ENCODE assay signal across 8 cellular contexts in genomic region chr3:63961891-63962290, GRCh38. TPM values are rescaled to one million over a fixed set of nuclear protein-coding genes. Genes with fewer than 3 reads are reported as not detected.
A peak's percentile ranks its signal among the peaks of the same experiment; 100 is the strongest.
DNase-seq lines count a peak whose midpoint lies in the region; ATAC-seq, FAIRE-seq and TF ChIP-seq lines count a peak whose summit lies in the region.

No MANE protein-coding gene starts in this region.

- H3K4me3 ChIP-seq in AG04450 (ENCODE audit: low read depth, low read length) (no peak overlapping the region), astrocyte of the cerebellum (ENCODE audit: low read depth, low read length) (no peak overlapping the region), aorta (ENCODE audit: low read length in 2 of 2) (no peak overlapping the region)

- H3K4me1 ChIP-seq in aorta (ENCODE audit: control insufficient read depth in 1 of 2, insufficient read depth in 2 of 2, low read length in 2 of 2) = peaks cover 1 to 8% of the 10 kb centered on the region in 2 donors

- CTCF ChIA-PET in AG04450 (lab: Charles Lee) = interaction anchor here (0.6 to 9.0 kb wide), 17 partner anchors 9 to 612 kb away, joined by 3 to 75 read pairs (median 4); no protein-coding TSS in a partner anchor

- H3K27me3 ChIP-seq in AG04450 (ENCODE audit: control insufficient read depth, insufficient read depth, low read length) = no peaks in the 10 kb centered on the region
- H3K27me3 ChIP-seq in aorta (ENCODE audit: control insufficient read depth in 1 of 2, insufficient read depth in 2 of 2, low read length in 1 of 2) = no peaks in the 10 kb centered on the region

- H3K27ac ChIP-seq in AG04450 (ENCODE audit: low read depth, low read length) (no peak overlapping the region), aorta (ENCODE audit: low read depth in 1 of 2, low read length in 2 of 2) (no peak overlapping the region)

- intact Hi-C loops in aorta (cut with DNase I) = no loop called here

- no peak for TF ChIP-seq POLR2A in GM12892 (IDR thresholded peaks at IDR 0.05; ENCODE audit: low read depth, low read length)

- peak; percentile 74 for ATAC-seq in HG02642 (IDR thresholded peaks at IDR 0.05; ENCODE audit: poor library complexity, unreplicated experiment)
- ATAC-seq in left lobe of liver = peak; percentile 92
- ATAC-seq in aorta (ENCODE audit: low FRiP score) = peak; percentile 64

- WGBS in aorta, 2 donors = 9% methylated on average over 2 of the region's 2 CpGs

- peak; percentile 36 for FAIRE-seq in GM12892 (lab: Jason Lieb, UNC)

- DNase-seq in AG04450 (ENCODE audit: low read depth, low spot score) = no peak
- DNase-seq in GM12892 (ENCODE audit: insufficient read length) = no peak
- peak; percentile 13 to 70 (median 20) for DNase-seq in NCI-H1417 (lab: John Stamatoyannopoulos, UW)
- no peak for DNase-seq in astrocyte of the cerebellum (ENCODE audit: low read depth)
- DNase-seq in left lobe of liver (ENCODE audit: low spot score) = no peak
- no peak for DNase-seq in aorta
- no peak for DNase-seq in activated naive CD4-positive, alpha-beta T cell treated with Interleukin-2 at 50 U/mL for 16 hours

- POLR2A ChIA-PET in AG04450 (lab: Yijun Ruan, JAX) = no interaction called here

- in situ Hi-C loops in astrocyte of the cerebellum (cut with HindIII; ENCODE audit: low sequenced_read_pairs) = no loop called here

- TF ChIP-seq CTCF in AG04450 (IDR thresholded peaks at IDR 0.05; ENCODE audit: low read depth, low read length) (peak; percentile 76), astrocyte of the cerebellum (IDR thresholded peaks at IDR 0.05; ENCODE audit: low read depth, low read length, missing control alignments) (peak; percentile 61)

- H3K36me3 ChIP-seq in aorta (ENCODE audit: control insufficient read depth in 1 of 2, insufficient read depth in 2 of 2, low read length in 1 of 2) = no peaks in the 10 kb centered on the region

- H3K9me3 ChIP-seq in AG04450 (ENCODE audit: control insufficient read depth, insufficient read depth, low read length) (no peaks in the 10 kb centered on the region), aorta (ENCODE audit: control insufficient read depth, low read length) (no peaks in the 10 kb centered on the region)

RNA-seq across cellular contexts. Expression of gene SCAANT1, which starts 49.7 kb away (rescaled TPM):
- not detected in 2 replicates for polyA plus RNA-seq in AG04450 (2011; rRNA removed)
- not detected in 2 replicates for polyA minus RNA-seq in AG04450 (2011; rRNA and poly(A)+ RNA removed)
- not detected for polyA plus RNA-seq in GM12892 (2012; ENCODE audit: missing spikeins)
- not detected for total RNA-seq in left lobe of liver
- total RNA-seq in aorta = not detected
- polyA plus RNA-seq in aorta = not detected

Comparison
In these comparisons a context has a peak if more than half of its experiments do, and no peak if none do; other contexts are left out.
1. DNase-seq: peak in NCI-H1417 (3 of 3); none in AG04450 (single experiment), GM12892 (single experiment), astrocyte of the cerebellum (single experiment), left lobe of liver (single experiment), aorta (0 of 2) and activated naive CD4-positive, alpha-beta T cell treated with Interleukin-2 at 50 U/mL for 16 hours (single experiment).
2. Peak in every context shown above with its lines, with median percentiles within 50 percentile points of each other: ATAC-seq.